In genomic region chr17:59221159-59221847, GRCh38 we compare ENCODE assay signal across 8 cellular contexts. TPM values are rescaled to one million over a fixed set of nuclear protein-coding genes. Genes with fewer than 3 reads are reported as not detected.
DNase-seq lines count a peak whose midpoint lies in the region; ATAC-seq and TF ChIP-seq lines count a peak whose summit lies in the region.

No MANE protein-coding gene starts in this region.

- H3K9me3 ChIP-seq in BLaER1 treated with 17β-estradiol and CSF1 and Interleukin-3, amounts not matched to agents 10 nM and 100 nM (replicated peaks in 1 of 11), result no peaks in the 10 kb centered on the region
- H3K9me3 ChIP-seq in HUES64 (ENCODE audit: insufficient read depth, low read depth, low read length) (no peaks in the 10 kb centered on the region), lung (ENCODE audit: control insufficient read depth in 2 of 2, insufficient read depth in 1 of 2, low read length in 1 of 2) (no peaks in the 10 kb centered on the region), thyroid gland (no peaks in the 10 kb centered on the region)

- H3K9ac ChIP-seq in BLaER1 treated with 17β-estradiol and CSF1 and Interleukin-3, amounts not matched to agents 10 nM and 100 nM, result peak overlapping the region; percentile 72 to 87 (median 82)
- H3K9ac ChIP-seq in HUES64 (ENCODE audit: low read depth, low read length), result peak overlapping the region; percentile 75

- no peaks in the 10 kb centered on the region for H4K20me1 ChIP-seq in BLaER1 treated with 17β-estradiol and CSF1 and Interleukin-3, amounts not matched to agents 10 nM and 100 nM

- H3K27me3 ChIP-seq in BLaER1 treated with 17β-estradiol and CSF1 and Interleukin-3, amounts not matched to agents 10 nM and 100 nM, result no peaks in the 10 kb centered on the region
- H3K27me3 ChIP-seq in HUES64 (ENCODE audit: insufficient read depth, low read length) (peaks cover 7% of the 10 kb centered on the region), brain microvascular endothelial cell (replicated peaks) (no peaks in the 10 kb centered on the region), lung (ENCODE audit: control insufficient read depth, insufficient read depth) (no peaks in the 10 kb centered on the region), thyroid gland (no peaks in the 10 kb centered on the region)

- ATAC-seq in lung (ENCODE audit: insufficient read depth, low FRiP score) (no peak), HG02970 (IDR thresholded peaks at IDR 0.05; ENCODE audit: low FRiP score, unreplicated experiment) (no peak)

- intact Hi-C loops in thyroid gland (cut with DNase I), result loop anchor here (10.0 kb wide), 1 partner anchor 83 kb away; no protein-coding TSS in a partner anchor

- H3K27ac ChIP-seq in BLaER1 treated with 17β-estradiol and CSF1 and Interleukin-3, amounts not matched to agents 10 nM and 100 nM, result peak overlapping the region; percentile 48 to 81 (median 75)
- H3K27ac ChIP-seq in HUES64 (ENCODE audit: low read depth, low read length) (no peak overlapping the region), brain microvascular endothelial cell (no peak overlapping the region), lung (ENCODE audit: low read depth in 1 of 2, low read length in 1 of 2) (peak overlapping the region in 1 of 2 donors; percentile 74), thyroid gland (peak overlapping the region in 2 of 3 donors; percentile 64 to 88)

- TF ChIP-seq POLR2A in thyroid gland (IDR thresholded peaks at IDR 0.05), result no peak

- H3K36me3 ChIP-seq in BLaER1 treated with 17β-estradiol and CSF1 and Interleukin-3, amounts not matched to agents 10 nM and 100 nM, result no peaks in the 10 kb centered on the region
- H3K36me3 ChIP-seq in HUES64 (ENCODE audit: insufficient read depth, low read length), result no peaks in the 10 kb centered on the region
- H3K36me3 ChIP-seq in brain microvascular endothelial cell (replicated peaks), result no peaks in the 10 kb centered on the region
- no peaks in the 10 kb centered on the region for H3K36me3 ChIP-seq in lung (ENCODE audit: control insufficient read depth in 2 of 2, insufficient read depth in 2 of 2, low read length in 2 of 2)
- H3K36me3 ChIP-seq in thyroid gland, result no peaks in the 10 kb centered on the region

- H3K4me3 ChIP-seq in BLaER1 treated with 17β-estradiol and CSF1 and Interleukin-3, amounts not matched to agents 10 nM and 100 nM, result peak overlapping the region; percentile 73 to 96 (median 84)
- peak overlapping the region; percentile 89 for H3K4me3 ChIP-seq in HUES64 (ENCODE audit: low read length)
- peak overlapping the region; percentile 85 for H3K4me3 ChIP-seq in brain microvascular endothelial cell (ENCODE audit: low read depth, low read length)
- H3K4me3 ChIP-seq in lung, result peak overlapping the region; percentile 67
- peak overlapping the region; percentile 27 to 97 (median 73) for H3K4me3 ChIP-seq in thyroid gland (replicated peaks in 1 of 3)

- in situ Hi-C loops in brain microvascular endothelial cell (cut with HindIII; ENCODE audit: low pct_ligation_motif_present, low sequenced_read_pairs), result no loop called here

- no peak for DNase-seq in brain microvascular endothelial cell
- DNase-seq in lung (ENCODE audit: low spot score), result no peak
- DNase-seq in thyroid gland, result peak in 1 of 2 donors; percentile 14
- DNase-seq in SW480 (ENCODE audit: low spot score), result no peak
- DNase-seq in GF-D8 (lab: John Stamatoyannopoulos, UW), result no peak

- 4% methylated on average over 13 of the region's 17 CpGs for WGBS in HUES64
- 9 to 10% methylated on average over 17 of the region's 17 CpGs for WGBS in lung, 2 donors
- WGBS in thyroid gland, 2 donors, result 9% methylated on average over 17 of the region's 17 CpGs

- peak overlapping the region; percentile 79 to 95 (median 88) for H3K4me2 ChIP-seq in BLaER1 treated with 17β-estradiol and CSF1 and Interleukin-3, amounts not matched to agents 10 nM and 100 nM

- peaks cover 5 to 16% (median 10%) of the 10 kb centered on the region in 10 experiments; a peak in 15 of 20 replicates for H3K4me1 ChIP-seq in BLaER1 treated with 17β-estradiol and CSF1 and Interleukin-3, amounts not matched to agents 10 nM and 100 nM
- H3K4me1 ChIP-seq in HUES64 (ENCODE audit: insufficient read depth, low read length) (peaks cover 3% of the 10 kb centered on the region; the same call in 1 of the 2 replicates), lung (ENCODE audit: control insufficient read depth in 2 of 2, insufficient read depth in 2 of 2, low read length in 2 of 2) (no peaks in the 10 kb centered on the region), thyroid gland (no peaks in the 10 kb centered on the region)

- TF ChIP-seq CTCF in brain microvascular endothelial cell (IDR thresholded peaks at IDR 0.05; ENCODE audit: low read depth, low read length, missing control alignments), result no peak
- no peak for TF ChIP-seq CTCF in lung (IDR thresholded peaks at IDR 0.05; ENCODE audit: control extremely low read depth, extremely low read depth)
- TF ChIP-seq CTCF in thyroid gland (IDR thresholded peaks at IDR 0.05), result no peak

RNA-seq across cellular contexts. Expression of gene GDPD1, which starts 1.0 kb away (rescaled TPM):
- 3.9 TPM for polyA plus RNA-seq in HUES64 (2013, experiment 1 of 2)
- polyA plus RNA-seq in HUES64 (2013, experiment 2 of 2), result 5.6 TPM
- total RNA-seq in lung (1 to 10 TPM; 2.8 to 8.7 TPM), thyroid gland (1 to 10 TPM; 1.0 to 3.7 (median 3.5) TPM)
- polyA plus RNA-seq in lung, result 1 to 10 TPM; 1.2 to 1.5 TPM

RNA-seq across cellular contexts. Expression of gene SMG8, which starts 11.5 kb away (rescaled TPM):
- 18.1 TPM for polyA plus RNA-seq in HUES64 (2013, experiment 1 of 2)
- 19.1 TPM for polyA plus RNA-seq in HUES64 (2013, experiment 2 of 2)
- 10 to 100 TPM; 11.3 to 17.3 TPM for total RNA-seq in lung
- polyA plus RNA-seq in lung, result 1 to 10 TPM; 3.1 to 8.2 TPM
- total RNA-seq in thyroid gland, result 10 to 100 TPM in 3 of 4 donors, 1 to 10 TPM in 1; 7.8 to 14.6 (median 12.1) TPM

Comparison
In these comparisons a context has a peak if more than half of its experiments do, and no peak if none do; other contexts are left out.
1. H3K27ac ChIP-seq: peak in BLaER1 treated with 17β-estradiol and CSF1 and Interleukin-3, amounts not matched to agents 10 nM and 100 nM (11 of 11) and thyroid gland (2 of 3); none in HUES64 (single experiment) and brain microvascular endothelial cell (single experiment).
2. Peak in every context shown above with its lines, with median percentiles within 50 percentile points of each other: H3K4me3 ChIP-seq.